Comparison of ENCODE assay signal across 29 cellular contexts in genomic region chr10:14855453-14855852, GRCh38. TPM values are rescaled to one million over a fixed set of nuclear protein-coding genes. Genes with fewer than 3 reads are reported as not detected.
"Had no signal": no experiment of that assay in that cellular context is flagged by ENCODE, and none has a peak within 500 bp of the region (broad histone marks: within the 10 kb centered on the region; RNA-seq: fewer than 3 reads in every experiment).

No MANE protein-coding gene starts in this region.

- ATAC-seq: activated CD8-positive, alpha-beta T cell treated with anti-CD3 and anti-CD28 coated beads for 36 hours; activated naive CD8-positive, alpha-beta T cell treated with anti-CD3 and anti-CD28 coated beads, Interleukin-2, amount 50 U/mL, for 24 hours; activated T-cell treated with anti-CD3 and anti-CD28 coated beads, Interleukin-2, amount 50 U/mL, for 4 hours had no signal

- H3K4me3 ChIP-seq: ascending aorta, cardiac muscle cell had no signal

- H3K27ac ChIP-seq: ascending aorta, cardiac muscle cell, VCaP had no signal

- DNase-seq: activated B cell treated with CpG ODN at 0.5 μM for 24 hours; activated CD4-positive, alpha-beta memory T cell treated with anti-CD3 and anti-CD28 coated beads for 36 hours; activated CD4-positive, alpha-beta T cell treated with anti-CD3 and anti-CD28 coated beads for 4 hours; activated CD4-positive, alpha-beta T cell treated with anti-CD3 and anti-CD28 coated beads, Interleukin-2, amount 10 ng/mL, durations not matched to agents 24 days and 14 days; activated CD4-positive, alpha-beta T cell treated with anti-CD3 and anti-CD28 coated beads, Interleukin-2, amount 50 U/mL, for 1 hour; activated CD4-positive, alpha-beta T cell treated with anti-CD3 and anti-CD28 coated beads, Interleukin-2, amount 50 U/mL, for 4 hours; activated CD4-positive, CD25-positive, alpha-beta regulatory T cell treated with anti-CD3 and anti-CD28 coated beads, Interleukin-2, amount 50 U/mL, for 72 hours; activated CD8-positive, alpha-beta memory T cell treated with anti-CD3 and anti-CD28 coated beads, Interleukin-2, amount 50 U/mL, for 48 hours; activated CD8-positive, alpha-beta T cell treated with anti-CD3 and anti-CD28 coated beads for 36 hours; activated effector memory CD4-positive, alpha-beta T cell treated with Interleukin-2 at 50 U/mL for 16 hours; activated gamma-delta T cell; activated naive CD4-positive, alpha-beta T cell treated with anti-CD3 and anti-CD28 coated beads, Interleukin-2, amount 10 ng/mL, durations not matched to agents 7 days and 5 days; activated naive CD4-positive, alpha-beta T cell treated with Interleukin-2 at 50 U/mL for 16 hours; activated naive CD8-positive, alpha-beta T cell treated with anti-CD3 and anti-CD28 coated beads, Interleukin-2, amount 10 ng/mL, durations not matched to agents 7 days and 5 days; activated naive CD8-positive, alpha-beta T cell treated with anti-CD3 and anti-CD28 coated beads, Interleukin-2, amount 50 U/mL, for 24 hours; activated T-cell treated with anti-CD3 and anti-CD28 coated beads, Interleukin-2, amount 50 U/mL, for 1 hour; activated T-cell treated with anti-CD3 and anti-CD28 coated beads, Interleukin-2, amount 50 U/mL, for 4 hours; amygdala; anterior cingulate cortex; caudate nucleus; cerebellar nuclear complex; T-helper 1 cell; T-helper 2 cell; T-helper 9 cell had no signal

- FAIRE-seq: bronchial epithelial cell, TTC549 had no signal

- H3K9me3 ChIP-seq: ascending aorta had no signal

- H3K27me3 ChIP-seq: ascending aorta, cardiac muscle cell had no signal

- H3K4me1 ChIP-seq: ascending aorta had no signal

RNA-seq across cellular contexts. Expression of gene CDNF, which starts 17.6 kb away (rescaled TPM):
- total RNA-seq: ascending aorta had no signal

RNA-seq across cellular contexts. Expression of gene SUV39H2, which starts 23.2 kb away (rescaled TPM):
- total RNA-seq: ascending aorta had no signal
